In genomic region chr7:152987673-152988072, GRCh38 we compare ENCODE assay signal across 14 cellular contexts.
DNase-seq lines count a peak whose midpoint lies in the region; ATAC-seq and TF ChIP-seq lines count a peak whose summit lies in the region.
"Had no signal": no experiment of that assay in that cellular context is flagged by ENCODE, and none has a peak within 500 bp of the region (broad histone marks: within the 10 kb centered on the region; RNA-seq: fewer than 3 reads in every experiment).

No MANE protein-coding gene starts in this region.

- ATAC-seq in WTC11 (no peak), GM21786 (IDR thresholded peaks at IDR 0.05; ENCODE audit: unreplicated experiment) (no peak)
- ATAC-seq: CD8-positive, alpha-beta T cell had no signal

- TF ChIP-seq CTCF in HFFc6 (IDR thresholded peaks at IDR 0.05) (no peak), WTC11 (IDR thresholded peaks at IDR 0.05) (no peak), epithelial cell of esophagus (IDR thresholded peaks at IDR 0.05; ENCODE audit: insufficient read depth, low read depth, low read length, missing control alignments) (no peak)

- CTCF ChIA-PET in WTC11 (lab: Charles Lee), result no interaction called here

- H3K4me3 Mint-ChIP-seq in HFFc6 (no peak overlapping the region), WTC11 (no peak overlapping the region)
- H3K4me3 Mint-ChIP-seq: CD14-positive monocyte; CD8-positive, alpha-beta T cell had no signal

- no peak overlapping the region for H3K4me3 ChIP-seq in epithelial cell of esophagus (ENCODE audit: low read length)
- H3K4me3 ChIP-seq: HAP-1 had no signal

- H3K36me3 Mint-ChIP-seq in HFFc6 (ENCODE audit: low read depth) (no peaks in the 10 kb centered on the region), WTC11 (peaks cover 24% of the 10 kb centered on the region)
- H3K36me3 Mint-ChIP-seq: CD14-positive monocyte; CD8-positive, alpha-beta T cell had no signal

- DNase-seq in HFFc6 (peak; percentile 13), WTC11 (ENCODE audit: low spot score) (no peak), epithelial cell of esophagus (ENCODE audit: low read depth) (peak; percentile 15), NCI-H1092 (lab: John Stamatoyannopoulos, UW) (no peak), inferior parietal cortex (ENCODE audit: extremely low spot score) (no peak)
- DNase-seq: CD8-positive, alpha-beta T cell; COR-L47; DND-41; GF-D8; GOT3; KBM-7 had no signal

- H3K27me3 Mint-ChIP-seq in HFFc6 (ENCODE audit: insufficient read depth) (peaks cover 1% of the 10 kb centered on the region), WTC11 (ENCODE audit: low read depth) (no peaks in the 10 kb centered on the region; the same call in none of the 2 replicates)

- H3K9me3 Mint-ChIP-seq in HFFc6 (peaks cover 9% of the 10 kb centered on the region), WTC11 (peaks cover 29% of the 10 kb centered on the region)
- H3K9me3 Mint-ChIP-seq: CD8-positive, alpha-beta T cell had no signal

- H3K27ac Mint-ChIP-seq in HFFc6 (peak overlapping the region; percentile 40), WTC11 (peak overlapping the region; percentile 97)
- H3K27ac Mint-ChIP-seq: CD14-positive monocyte; CD8-positive, alpha-beta T cell had no signal

- H3K4me1 Mint-ChIP-seq in HFFc6 (ENCODE audit: low read depth) (peaks cover 17% of the 10 kb centered on the region), WTC11 (peaks cover 89% of the 10 kb centered on the region)
- H3K4me1 Mint-ChIP-seq: CD14-positive monocyte had no signal

- POLR2A ChIA-PET in WTC11 (lab: Charles Lee), result no interaction called here

TF ChIP-seq in WTC11, 78 proteins besides CTCF, POLR2A, EP300 and RAD21:
- TF ChIP-seq, protein P1, sequence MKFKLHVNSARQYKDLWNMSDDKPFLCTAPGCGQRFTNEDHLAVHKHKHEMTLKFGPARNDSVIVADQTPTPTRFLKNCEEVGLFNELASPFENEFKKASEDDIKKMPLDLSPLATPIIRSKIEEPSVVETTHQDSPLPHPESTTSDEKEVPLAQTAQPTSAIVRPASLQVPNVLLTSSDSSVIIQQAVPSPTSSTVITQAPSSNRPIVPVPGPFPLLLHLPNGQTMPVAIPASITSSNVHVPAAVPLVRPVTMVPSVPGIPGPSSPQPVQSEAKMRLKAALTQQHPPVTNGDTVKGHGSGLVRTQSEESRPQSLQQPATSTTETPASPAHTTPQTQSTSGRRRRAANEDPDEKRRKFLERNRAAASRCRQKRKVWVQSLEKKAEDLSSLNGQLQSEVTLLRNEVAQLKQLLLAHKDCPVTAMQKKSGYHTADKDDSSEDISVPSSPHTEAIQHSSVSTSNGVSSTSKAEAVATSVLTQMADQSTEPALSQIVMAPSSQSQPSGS (CRISPR knock-in tag; IDR thresholded peaks at IDR 0.05; ENCODE audit: borderline replicate concordance, low read depth), result no peak
- TF ChIP-seq TEAD4 (CRISPR knock-in tag; IDR thresholded peaks at IDR 0.05) (no peak), ATF1 (CRISPR knock-in tag; IDR thresholded peaks at IDR 0.05) (no peak), ZNF532 (CRISPR knock-in tag; IDR thresholded peaks at IDR 0.05; ENCODE audit: borderline replicate concordance) (no peak), JAZF1 (CRISPR knock-in tag; IDR thresholded peaks at IDR 0.05) (no peak), NFATC4 (CRISPR knock-in tag; IDR thresholded peaks at IDR 0.05) (no peak), ZNF138 (CRISPR knock-in tag; conservative IDR thresholded peaks at IDR 0.05) (no peak), MXD4 (CRISPR knock-in tag; IDR thresholded peaks at IDR 0.05; ENCODE audit: borderline replicate concordance) (no peak), CBFB (CRISPR knock-in tag; IDR thresholded peaks at IDR 0.05; ENCODE audit: low read depth) (no peak), IRF2 (CRISPR knock-in tag; IDR thresholded peaks at IDR 0.05; ENCODE audit: borderline replicate concordance, low read depth) (no peak)
- TF ChIP-seq, protein P2, sequence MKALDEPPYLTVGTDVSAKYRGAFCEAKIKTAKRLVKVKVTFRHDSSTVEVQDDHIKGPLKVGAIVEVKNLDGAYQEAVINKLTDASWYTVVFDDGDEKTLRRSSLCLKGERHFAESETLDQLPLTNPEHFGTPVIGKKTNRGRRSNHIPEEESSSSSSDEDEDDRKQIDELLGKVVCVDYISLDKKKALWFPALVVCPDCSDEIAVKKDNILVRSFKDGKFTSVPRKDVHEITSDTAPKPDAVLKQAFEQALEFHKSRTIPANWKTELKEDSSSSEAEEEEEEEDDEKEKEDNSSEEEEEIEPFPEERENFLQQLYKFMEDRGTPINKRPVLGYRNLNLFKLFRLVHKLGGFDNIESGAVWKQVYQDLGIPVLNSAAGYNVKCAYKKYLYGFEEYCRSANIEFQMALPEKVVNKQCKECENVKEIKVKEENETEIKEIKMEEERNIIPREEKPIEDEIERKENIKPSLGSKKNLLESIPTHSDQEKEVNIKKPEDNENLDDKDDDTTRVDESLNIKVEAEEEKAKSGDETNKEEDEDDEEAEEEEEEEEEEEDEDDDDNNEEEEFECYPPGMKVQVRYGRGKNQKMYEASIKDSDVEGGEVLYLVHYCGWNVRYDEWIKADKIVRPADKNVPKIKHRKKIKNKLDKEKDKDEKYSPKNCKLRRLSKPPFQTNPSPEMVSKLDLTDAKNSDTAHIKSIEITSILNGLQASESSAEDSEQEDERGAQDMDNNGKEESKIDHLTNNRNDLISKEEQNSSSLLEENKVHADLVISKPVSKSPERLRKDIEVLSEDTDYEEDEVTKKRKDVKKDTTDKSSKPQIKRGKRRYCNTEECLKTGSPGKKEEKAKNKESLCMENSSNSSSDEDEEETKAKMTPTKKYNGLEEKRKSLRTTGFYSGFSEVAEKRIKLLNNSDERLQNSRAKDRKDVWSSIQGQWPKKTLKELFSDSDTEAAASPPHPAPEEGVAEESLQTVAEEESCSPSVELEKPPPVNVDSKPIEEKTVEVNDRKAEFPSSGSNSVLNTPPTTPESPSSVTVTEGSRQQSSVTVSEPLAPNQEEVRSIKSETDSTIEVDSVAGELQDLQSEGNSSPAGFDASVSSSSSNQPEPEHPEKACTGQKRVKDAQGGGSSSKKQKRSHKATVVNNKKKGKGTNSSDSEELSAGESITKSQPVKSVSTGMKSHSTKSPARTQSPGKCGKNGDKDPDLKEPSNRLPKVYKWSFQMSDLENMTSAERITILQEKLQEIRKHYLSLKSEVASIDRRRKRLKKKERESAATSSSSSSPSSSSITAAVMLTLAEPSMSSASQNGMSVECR (CRISPR knock-in tag; IDR thresholded peaks at IDR 0.05; ENCODE audit: borderline replicate concordance), result no peak
- TF ChIP-seq, protein P3, sequence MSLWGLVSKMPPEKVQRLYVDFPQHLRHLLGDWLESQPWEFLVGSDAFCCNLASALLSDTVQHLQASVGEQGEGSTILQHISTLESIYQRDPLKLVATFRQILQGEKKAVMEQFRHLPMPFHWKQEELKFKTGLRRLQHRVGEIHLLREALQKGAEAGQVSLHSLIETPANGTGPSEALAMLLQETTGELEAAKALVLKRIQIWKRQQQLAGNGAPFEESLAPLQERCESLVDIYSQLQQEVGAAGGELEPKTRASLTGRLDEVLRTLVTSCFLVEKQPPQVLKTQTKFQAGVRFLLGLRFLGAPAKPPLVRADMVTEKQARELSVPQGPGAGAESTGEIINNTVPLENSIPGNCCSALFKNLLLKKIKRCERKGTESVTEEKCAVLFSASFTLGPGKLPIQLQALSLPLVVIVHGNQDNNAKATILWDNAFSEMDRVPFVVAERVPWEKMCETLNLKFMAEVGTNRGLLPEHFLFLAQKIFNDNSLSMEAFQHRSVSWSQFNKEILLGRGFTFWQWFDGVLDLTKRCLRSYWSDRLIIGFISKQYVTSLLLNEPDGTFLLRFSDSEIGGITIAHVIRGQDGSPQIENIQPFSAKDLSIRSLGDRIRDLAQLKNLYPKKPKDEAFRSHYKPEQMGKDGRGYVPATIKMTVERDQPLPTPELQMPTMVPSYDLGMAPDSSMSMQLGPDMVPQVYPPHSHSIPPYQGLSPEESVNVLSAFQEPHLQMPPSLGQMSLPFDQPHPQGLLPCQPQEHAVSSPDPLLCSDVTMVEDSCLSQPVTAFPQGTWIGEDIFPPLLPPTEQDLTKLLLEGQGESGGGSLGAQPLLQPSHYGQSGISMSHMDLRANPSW (CRISPR knock-in tag; conservative IDR thresholded peaks at IDR 0.05; ENCODE audit: low read depth), result no peak

Comparison
In these comparisons a context has a peak if more than half of its experiments do, and no peak if none do; other contexts are left out.
1. DNase-seq: peak in HFFc6 (single experiment) and epithelial cell of esophagus (single experiment); none in WTC11 (single experiment), NCI-H1092 (single experiment) and inferior parietal cortex (single experiment).